In genomic region chr10:103564799-103565365, GRCh38 we compare ENCODE assay signal across 8 cellular contexts.
DNase-seq lines count a peak whose midpoint lies in the region; ATAC-seq, FAIRE-seq and TF ChIP-seq lines count a peak whose summit lies in the region.

No MANE protein-coding gene starts in this region.

- H3K27me3 ChIP-seq in bronchial epithelial cell (ENCODE audit: control insufficient read depth, insufficient read depth, low read length) (no peaks in the 10 kb centered on the region), neutrophil (no peaks in the 10 kb centered on the region), aorta (ENCODE audit: control insufficient read depth in 1 of 2, insufficient read depth in 2 of 2, low read length in 1 of 2) (no peaks in the 10 kb centered on the region)

- H3K4me3 ChIP-seq in bronchial epithelial cell (ENCODE audit: low read depth, low read length), result no peak overlapping the region
- no peak overlapping the region for H3K4me3 ChIP-seq in neutrophil (ENCODE audit: low read depth in 1 of 2, low read length in 1 of 2)
- no peak overlapping the region for H3K4me3 ChIP-seq in aorta (ENCODE audit: low read length in 2 of 2)

- ATAC-seq in HG02588 (IDR thresholded peaks at IDR 0.05; ENCODE audit: unreplicated experiment) (no peak), aorta (ENCODE audit: low FRiP score) (no peak), GM21786 (IDR thresholded peaks at IDR 0.05; ENCODE audit: unreplicated experiment) (no peak)

- H3K36me3 ChIP-seq in bronchial epithelial cell (ENCODE audit: control insufficient read depth, insufficient read depth, low read length), result no peaks in the 10 kb centered on the region
- no peaks in the 10 kb centered on the region for H3K36me3 ChIP-seq in neutrophil
- no peaks in the 10 kb centered on the region for H3K36me3 ChIP-seq in aorta (ENCODE audit: control insufficient read depth in 1 of 2, insufficient read depth in 2 of 2, low read length in 1 of 2)

- no peak for FAIRE-seq in bronchial epithelial cell (lab: Jason Lieb, UNC)

- no peaks in the 10 kb centered on the region for H3K9me3 ChIP-seq in neutrophil
- H3K9me3 ChIP-seq in aorta (ENCODE audit: control insufficient read depth, low read length), result peaks cover 3% of the 10 kb centered on the region

- H3K4me1 ChIP-seq in neutrophil (ENCODE audit: control insufficient read depth in 1 of 2, insufficient read depth in 1 of 2, low read depth in 1 of 2, low read length in 1 of 2) (no peaks in the 10 kb centered on the region), aorta (ENCODE audit: control insufficient read depth in 1 of 2, insufficient read depth in 2 of 2, low read length in 2 of 2) (no peaks in the 10 kb centered on the region)

- WGBS in aorta, 2 donors, result 65 to 69% methylated on average over 10 of the region's 10 CpGs

- TF ChIP-seq CTCF in bronchial epithelial cell (IDR thresholded peaks at IDR 0.05; ENCODE audit: insufficient read depth, low read length, severe bottlenecking) (peak; percentile 62), neutrophil (IDR thresholded peaks at IDR 0.05) (peak; percentile 63)

- H3K27ac ChIP-seq in neutrophil (no peak overlapping the region), aorta (ENCODE audit: low read depth in 1 of 2, low read length in 2 of 2) (no peak overlapping the region)

- intact Hi-C loops in aorta (cut with DNase I), result no loop called here

- DNase-seq in NCI-H2196 (lab: John Stamatoyannopoulos, UW; ENCODE audit: unreplicated experiment) (peak; percentile 18), NCI-H2196 treated with DMSO at 0.1 percent for 48 hours (lab: John Stamatoyannopoulos, UW; ENCODE audit: unreplicated experiment) (no peak), OCI-M1 (lab: John Stamatoyannopoulos, UW) (peak; percentile 62), bronchial epithelial cell (ENCODE audit: low read depth) (no peak), aorta (no peak)

Comparison
In these comparisons a context has a peak if more than half of its experiments do, and no peak if none do; other contexts are left out.
1. DNase-seq: peak in NCI-H2196 (single experiment) and OCI-M1 (single experiment); none in NCI-H2196 treated with DMSO at 0.1 percent for 48 hours (single experiment), bronchial epithelial cell (single experiment) and aorta (0 of 2).